Comparison of ENCODE assay signal across 8 cellular contexts in genomic region chr5:96703384-96703910, GRCh38. TPM values are rescaled to one million over a fixed set of nuclear protein-coding genes. Genes with fewer than 3 reads are reported as not detected.
DNase-seq lines count a peak whose midpoint lies in the region; ATAC-seq and TF ChIP-seq lines count a peak whose summit lies in the region.

No MANE protein-coding gene starts in this region.

- no peak for TF ChIP-seq EP300 in esophagus muscularis mucosa (IDR thresholded peaks at IDR 0.05)

- H3K27me3 Mint-ChIP-seq in activated naive CD4-positive, alpha-beta T cell treated with anti-CD3 and anti-CD28 coated beads for 36 hours (ENCODE audit: low read depth), result no peaks in the 10 kb centered on the region

- H3K4me2 ChIP-seq in parathyroid adenoma (ENCODE audit: low read length), result peak overlapping the region; percentile 97

- H3K9me3 Mint-ChIP-seq in activated naive CD4-positive, alpha-beta T cell treated with anti-CD3 and anti-CD28 coated beads for 36 hours, result no peaks in the 10 kb centered on the region

- TF ChIP-seq CTCF in RWPE1 (conservative IDR thresholded peaks at IDR 0.05; ENCODE audit: low read depth) (no peak), esophagus muscularis mucosa (IDR thresholded peaks at IDR 0.05) (no peak), parathyroid adenoma (IDR thresholded peaks at IDR 0.05) (no peak)

- H3K4me3 ChIP-seq in esophagus muscularis mucosa, result peak overlapping the region; percentile 54 to 75 (median 66)
- peak overlapping the region; percentile 99 for H3K4me3 ChIP-seq in parathyroid adenoma (ENCODE audit: low read depth, low read length)

- H2AFZ ChIP-seq in parathyroid adenoma, result peak overlapping the region; percentile 95

- H3K4me3 Mint-ChIP-seq in activated naive CD4-positive, alpha-beta T cell treated with anti-CD3 and anti-CD28 coated beads for 36 hours, result peak overlapping the region; percentile 87

- CTCF ChIA-PET in activated naive CD4-positive, alpha-beta T cell treated with anti-CD3 and anti-CD28 coated beads for 36 hours (lab: Charles Lee), result interaction anchor here (0.7 kb wide), 1 partner anchor 300 kb away, joined by 3 read pairs; no protein-coding TSS in a partner anchor
- CTCF ChIA-PET in RWPE1 (lab: Yijun Ruan, JAX), result interaction anchor here (0.6 to 1.5 kb wide), 4 partner anchors 11 to 465 kb away, joined by 3 to 4 read pairs (median 4); partner anchors contain the start of gene CAST

- peaks cover 47% of the 10 kb centered on the region for H3K4me1 Mint-ChIP-seq in activated naive CD4-positive, alpha-beta T cell treated with anti-CD3 and anti-CD28 coated beads for 36 hours (ENCODE audit: low read depth)

- H3K79me2 ChIP-seq in parathyroid adenoma, result peaks cover 36% of the 10 kb centered on the region

- H3K27ac ChIP-seq in RWPE1 (peak overlapping the region; percentile 98), esophagus muscularis mucosa (replicated peaks in 1 of 4) (peak overlapping the region; percentile 83 to 93 (median 92)), parathyroid adenoma (peak overlapping the region; percentile 97)

- DNase-seq in activated naive CD4-positive, alpha-beta T cell treated with anti-CD3 and anti-CD28 coated beads for 36 hours, result peak; percentile 88
- DNase-seq in activated naive CD4-positive, alpha-beta T cell (lab: John Stamatoyannopoulos, UW), result no peak
- DNase-seq in RWPE1 (ENCODE audit: low spot score) (no peak), esophagus muscularis mucosa (ENCODE audit: extremely low spot score) (no peak), NCI-H524 (lab: John Stamatoyannopoulos, UW) (no peak)
- DNase-seq in activated effector memory CD4-positive, alpha-beta T cell treated with anti-CD3 and anti-CD28 coated beads, Interleukin-2, amount 50 U/mL, for 16 hours, result no peak

- peak overlapping the region; percentile 88 for H3K27ac Mint-ChIP-seq in activated naive CD4-positive, alpha-beta T cell treated with anti-CD3 and anti-CD28 coated beads for 36 hours

- peak; percentile 22 for TF ChIP-seq POLR2A in esophagus muscularis mucosa (IDR thresholded peaks at IDR 0.05; ENCODE audit: low read depth)

- peaks cover 3% of the 10 kb centered on the region for H3K36me3 Mint-ChIP-seq in activated naive CD4-positive, alpha-beta T cell treated with anti-CD3 and anti-CD28 coated beads for 36 hours (ENCODE audit: low read depth)

- peaks cover 31 to 58% (median 35%) of the 10 kb centered on the region in 4 donors for H3K4me1 ChIP-seq in esophagus muscularis mucosa
- peaks cover 20% of the 10 kb centered on the region for H3K4me1 ChIP-seq in parathyroid adenoma

- H3K9me3 ChIP-seq in esophagus muscularis mucosa (no peaks in the 10 kb centered on the region), parathyroid adenoma (ENCODE audit: control insufficient read depth, low read length) (no peaks in the 10 kb centered on the region)

- 9% methylated on average over 6 of the region's 6 CpGs for WGBS in esophagus muscularis mucosa

- intact Hi-C loops in activated naive CD4-positive, alpha-beta T cell treated with anti-CD3 and anti-CD28 coated beads for 36 hours (cut with micrococcal nuclease), result loop anchor here (1.0 to 5.0 kb wide), 18 partner anchors 12 to 1057 kb away; partner anchors contain the start of genes CAST, ELL2, GLRX and RFESD
- intact Hi-C loops in esophagus muscularis mucosa (cut with DNase I), result loop anchor here (2.0 kb wide), 1 partner anchor 41 kb away; the partner anchor contains the start of gene CAST

- POLR2A ChIA-PET in RWPE1 (lab: Yijun Ruan, JAX; ENCODE audit: low non-redundant PET), result interaction anchor here (0.9 to 1.3 kb wide), 4 partner anchors 12 to 104 kb away, joined by 3 to 4 read pairs (median 4); partner anchors contain the start of gene ERAP1

- H3K36me3 ChIP-seq in esophagus muscularis mucosa (peaks cover 0 to 1% (median 0%) of the 10 kb centered on the region in 4 donors), parathyroid adenoma (ENCODE audit: control insufficient read depth, insufficient read depth, low read length) (no peaks in the 10 kb centered on the region)

- H3K27me3 ChIP-seq in esophagus muscularis mucosa (no peaks in the 10 kb centered on the region), parathyroid adenoma (ENCODE audit: control insufficient read depth, insufficient read depth, low read length) (no peaks in the 10 kb centered on the region)

- peak; percentile 81 for ATAC-seq in HG02798 (IDR thresholded peaks at IDR 0.05; ENCODE audit: poor library complexity, unreplicated experiment)

- H3K9ac ChIP-seq in parathyroid adenoma, result peak overlapping the region; percentile 38

RNA-seq across cellular contexts. Expression of gene CAST, which starts 41.3 kb away (rescaled TPM):
- total RNA-seq in activated naive CD4-positive, alpha-beta T cell treated with anti-CD3 and anti-CD28 coated beads for 36 hours, result 100 to 1,000 TPM; 118 to 122 TPM
- 100 to 1,000 TPM; 238 to 346 (median 296) TPM for total RNA-seq in esophagus muscularis mucosa
